In genomic region chrX:1283093-1283492, GRCh38 we compare ENCODE assay signal across 1 cellular context.
TF ChIP-seq lines count a peak whose summit lies in the region.

No MANE protein-coding gene starts in this region.

TF ChIP-seq in K562, 482 proteins besides CTCF, POLR2A, EP300 and RAD21:
- TF ChIP-seq BCOR (IDR thresholded peaks at IDR 0.05): no peak
- TF ChIP-seq, protein P1, sequence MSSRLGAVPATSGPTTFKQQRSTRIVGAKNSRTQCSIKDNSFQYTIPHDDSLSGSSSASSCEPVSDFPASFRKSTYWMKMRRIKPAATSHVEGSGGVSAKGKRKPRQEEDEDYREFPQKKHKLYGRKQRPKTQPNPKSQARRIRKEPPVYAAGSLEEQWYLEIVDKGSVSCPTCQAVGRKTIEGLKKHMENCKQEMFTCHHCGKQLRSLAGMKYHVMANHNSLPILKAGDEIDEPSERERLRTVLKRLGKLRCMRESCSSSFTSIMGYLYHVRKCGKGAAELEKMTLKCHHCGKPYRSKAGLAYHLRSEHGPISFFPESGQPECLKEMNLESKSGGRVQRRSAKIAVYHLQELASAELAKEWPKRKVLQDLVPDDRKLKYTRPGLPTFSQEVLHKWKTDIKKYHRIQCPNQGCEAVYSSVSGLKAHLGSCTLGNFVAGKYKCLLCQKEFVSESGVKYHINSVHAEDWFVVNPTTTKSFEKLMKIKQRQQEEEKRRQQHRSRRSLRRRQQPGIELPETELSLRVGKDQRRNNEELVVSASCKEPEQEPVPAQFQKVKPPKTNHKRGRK (tag; IDR thresholded peaks at IDR 0.05): peak; percentile 86
TF ChIP-seq in K562: peak in this region for 1.
